Comparison of ENCODE assay signal across 8 cellular contexts in genomic region chr6:47097092-47097945, GRCh38. TPM values are rescaled to one million over a fixed set of nuclear protein-coding genes. Genes with fewer than 3 reads are reported as not detected.
DNase-seq lines count a peak whose midpoint lies in the region; ATAC-seq and TF ChIP-seq lines count a peak whose summit lies in the region.

No MANE protein-coding gene starts in this region.

- peak; percentile 95 for ATAC-seq in Panc1

- H3K27ac Mint-ChIP-seq in HFFc6 (no peak overlapping the region), MCF 10A (ENCODE audit: low read depth, unreplicated experiment) (no peak overlapping the region)

- BruUV-seq in Panc1 (replicated peaks; lab: Mats Ljungman, UMichigan) (no TSS peak), MCF 10A (replicated peaks; lab: Mats Ljungman, UMichigan) (no TSS peak)

- peaks cover 36% of the 10 kb centered on the region for H3K4me1 ChIP-seq in Panc1 (ENCODE audit: control insufficient read depth, insufficient read depth, low read length)

- H3K27ac ChIP-seq in Panc1 (ENCODE audit: low read length): peak overlapping the region; percentile 82

- POLR2A ChIA-PET in Panc1 (lab: Charles Lee): no interaction called here
- POLR2A ChIA-PET in MCF 10A (lab: Yijun Ruan, JAX): interaction anchor here (0.6 to 4.3 kb wide), 15 partner anchors 14 to 255 kb away, joined by 3 to 68 read pairs (median 4); partner anchors contain the start of gene TNFRSF21

- CTCF ChIA-PET in Panc1 (lab: Charles Lee) (interaction anchor here (1.1 to 1.2 kb wide), 2 partner anchors 209 to 212 kb away, joined by 3 to 7 read pairs; partner anchors contain the start of gene TNFRSF21), MCF 10A (lab: Yijun Ruan, JAX) (interaction anchor here (0.5 to 7.0 kb wide), 46 partner anchors 8 to 649 kb away, joined by 3 to 136 read pairs (median 4); partner anchors contain the start of gene TNFRSF21)

- H3K4me3 Mint-ChIP-seq in HFFc6 (no peak overlapping the region), MCF 10A (ENCODE audit: unreplicated experiment) (no peak overlapping the region)

- H3K36me3 ChIP-seq in Panc1 (ENCODE audit: control insufficient read depth, insufficient read depth, low read length): no peaks in the 10 kb centered on the region

- no peaks in the 10 kb centered on the region for H3K9me3 ChIP-seq in Panc1 (ENCODE audit: control insufficient read depth, insufficient read depth, low read depth, low read length)

- no peak overlapping the region for H3K4me3 ChIP-seq in LNCaP clone FGC (ENCODE audit: low read depth, low read length)
- H3K4me3 ChIP-seq in Panc1 (ENCODE audit: low read depth in 2 of 2, low read length in 2 of 2): no peak overlapping the region

- DNase-seq in ACHN: peak; percentile 75
- DNase-seq in HFFc6: peak; percentile 73
- peak; percentile 56 for DNase-seq in LNCaP clone FGC (ENCODE audit: low read depth)
- peak; percentile 73 for DNase-seq in Panc1 (ENCODE audit: low read depth, low spot score)
- peak; percentile 87 for DNase-seq in MCF 10A (ENCODE audit: unreplicated experiment)
- DNase-seq in islet precursor cell: peak; percentile 89
- DNase-seq in stimulated activated CD4-positive, alpha-beta T cell treated with anti-CD3 and anti-CD28 coated beads, TNF-alpha, amount 100 ng/mL, for 48 hours (ENCODE audit: low read depth in 3 of 3): peak in 2 of 3 donors; percentile 4 to 8

- H3K9me3 Mint-ChIP-seq in HFFc6 (no peaks in the 10 kb centered on the region), MCF 10A (ENCODE audit: unreplicated experiment) (no peaks in the 10 kb centered on the region)

- H3K36me3 Mint-ChIP-seq in HFFc6 (ENCODE audit: low read depth): no peaks in the 10 kb centered on the region
- H3K36me3 Mint-ChIP-seq in MCF 10A (ENCODE audit: insufficient read depth, unreplicated experiment): no peaks in the 10 kb centered on the region

- H3K4me1 Mint-ChIP-seq in HFFc6 (ENCODE audit: low read depth) (peaks cover 9% of the 10 kb centered on the region; the same call in 1 of the 2 replicates), MCF 10A (ENCODE audit: insufficient read depth, unreplicated experiment) (peaks cover 18% of the 10 kb centered on the region)

- H3K27me3 ChIP-seq in Panc1 (ENCODE audit: control insufficient read depth, insufficient read depth, low read length): no peaks in the 10 kb centered on the region

- in situ Hi-C loops in ACHN (cut with HindIII; ENCODE audit: low pct_ligation_motif_present, low pct_unique_long_range_greater_than_20kb, low sequenced_read_pairs) (loop anchor here (25.0 kb wide), 1 partner anchor 215 kb away; the partner anchor contains the start of gene TNFRSF21), Panc1 (cut with HindIII; ENCODE audit: low pct_unique_long_range_greater_than_20kb, low sequenced_read_pairs) (no loop called here)

- H3K27me3 Mint-ChIP-seq in HFFc6 (ENCODE audit: insufficient read depth): peaks cover 1% of the 10 kb centered on the region; the same call in 1 of the 2 replicates
- H3K27me3 Mint-ChIP-seq in MCF 10A (ENCODE audit: insufficient read depth, unreplicated experiment): no peaks in the 10 kb centered on the region

- intact Hi-C loops in Panc1 (cut with micrococcal nuclease; ENCODE audit: unreplicated experiment): loop anchor here (2.0 to 5.0 kb wide), 2 partner anchors 145 to 213 kb away; no protein-coding TSS in a partner anchor
- intact Hi-C loops in MCF 10A (cut with micrococcal nuclease): loop anchor here (1.0 to 5.0 kb wide), 6 partner anchors 40 to 249 kb away; no protein-coding TSS in a partner anchor

- peak; percentile 75 for TF ChIP-seq CTCF in GM12873 (IDR thresholded peaks at IDR 0.05; ENCODE audit: insufficient read depth, low read depth, low read length, missing control alignments)
- TF ChIP-seq CTCF in HFFc6 (IDR thresholded peaks at IDR 0.05): peak; percentile 88
- TF ChIP-seq CTCF in LNCaP clone FGC (IDR thresholded peaks at IDR 0.05; ENCODE audit: control insufficient read depth, extremely low read depth, insufficient read depth): peak; percentile 86
- TF ChIP-seq CTCF in Panc1 (IDR thresholded peaks at IDR 0.05): peak; percentile 81
- peak; percentile 77 for TF ChIP-seq CTCF in MCF 10A (IDR thresholded peaks at IDR 0.05; ENCODE audit: unreplicated experiment)

RNA-seq across cellular contexts. Expression of gene ADGRF1, which starts 55.2 kb away (rescaled TPM):
- total RNA-seq in HFFc6 (2021; fragmentation: NEBNext Ultra II Directional; extraction: Animal tissue kit (Norgen Biotek cat#: 25700)): not detected
- 0.95 TPM for total RNA-seq in Panc1 (2021; ENCODE audit: unreplicated experiment)
- 0.27 TPM for polyA plus RNA-seq in Panc1 (2012; ENCODE audit: insufficient read length)
- 1.3 and 3.5 TPM in 2 replicates for total RNA-seq in MCF 10A (2022)

Comparison
In these comparisons a context has a peak if more than half of its experiments do, and no peak if none do; other contexts are left out.
1. DNase-seq: peak in every context shown above with its lines; median percentile 89 in islet precursor cell; 87 in MCF 10A; 75 in ACHN; 73 in HFFc6; 73 in Panc1; 56 in LNCaP clone FGC; 6 in stimulated activated CD4-positive, alpha-beta T cell treated with anti-CD3 and anti-CD28 coated beads, TNF-alpha, amount 100 ng/mL, for 48 hours.